8 cellular contexts compared by ENCODE assay signal in the genomic region with DNA sequence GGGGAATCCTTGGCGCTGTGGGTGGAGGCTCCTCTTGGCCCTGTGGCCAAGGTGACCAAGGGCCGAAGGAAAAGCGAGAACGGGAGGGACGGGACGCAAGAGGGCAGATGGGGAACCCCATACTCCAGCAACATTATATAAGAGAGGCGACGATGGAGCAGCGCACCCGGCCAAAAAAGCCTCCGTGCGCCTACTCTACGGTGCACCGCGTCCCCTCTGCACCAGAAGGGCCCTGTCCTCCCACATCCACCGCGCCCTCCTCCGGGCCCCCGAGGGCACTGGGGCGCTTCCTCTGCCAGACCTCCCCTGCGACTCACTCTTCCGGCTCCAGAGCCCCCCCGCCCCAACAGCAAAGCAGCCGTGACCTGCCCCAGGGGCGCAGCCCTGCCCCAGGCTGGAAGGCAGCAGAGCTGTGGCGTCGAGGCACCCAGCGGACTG. TPM values are rescaled to one million over a fixed set of nuclear protein-coding genes. Genes with fewer than 3 reads are reported as not detected.
DNase-seq lines count a peak whose midpoint lies in the region; ATAC-seq and TF ChIP-seq lines count a peak whose summit lies in the region.

No MANE protein-coding gene starts in this region.

- peak overlapping the region; percentile 91 for H3K4me3 Mint-ChIP-seq in activated T-cell treated with anti-CD3 and anti-CD28 coated beads, Interleukin-2, amount 50 U/mL, for 4 hours
- peak overlapping the region; percentile 69 for H3K4me3 Mint-ChIP-seq in glutamatergic neuron (ENCODE audit: unreplicated experiment)

- ATAC-seq in GM19452 (IDR thresholded peaks at IDR 0.05; ENCODE audit: unreplicated experiment): peak; percentile 44
- peak; percentile 18 for ATAC-seq in HG03565 (IDR thresholded peaks at IDR 0.05; ENCODE audit: unreplicated experiment)
- peak; percentile 45 to 51 for ATAC-seq in activated T-cell treated with anti-CD3 and anti-CD28 coated beads, Interleukin-2, amount 50 U/mL, for 4 hours

- peaks cover 14% of the 10 kb centered on the region for H3K36me3 Mint-ChIP-seq in activated T-cell treated with anti-CD3 and anti-CD28 coated beads, Interleukin-2, amount 50 U/mL, for 4 hours (ENCODE audit: insufficient read depth)
- H3K36me3 Mint-ChIP-seq in glutamatergic neuron (ENCODE audit: unreplicated experiment): peaks cover 7% of the 10 kb centered on the region

- DNase-seq in CD1c-positive myeloid dendritic cell (ENCODE audit: extremely low spot score) (peak; percentile 47), glutamatergic neuron (no peak), skeletal muscle cell (ENCODE audit: low read depth) (no peak), dedifferentiated amniotic fluid mesenchymal stem cell (ENCODE audit: extremely low spot score) (no peak), HuH-7 (ENCODE audit: low spot score) (no peak)
- peak; percentile 42 for DNase-seq in activated T-cell treated with anti-CD3 and anti-CD28 coated beads, Interleukin-2, amount 50 U/mL, for 4 hours

- H3K27ac Mint-ChIP-seq in glutamatergic neuron (ENCODE audit: unreplicated experiment): no peak overlapping the region

- H3K27me3 Mint-ChIP-seq in activated T-cell treated with anti-CD3 and anti-CD28 coated beads, Interleukin-2, amount 50 U/mL, for 4 hours (ENCODE audit: low read depth): no peaks in the 10 kb centered on the region
- peaks cover 8% of the 10 kb centered on the region for H3K27me3 Mint-ChIP-seq in glutamatergic neuron (ENCODE audit: unreplicated experiment)

- TF ChIP-seq CTCF in glutamatergic neuron (IDR thresholded peaks at IDR 0.05; ENCODE audit: partially characterized antibody, unreplicated experiment): no peak

- H3K4me3 ChIP-seq in skeletal muscle cell (ENCODE audit: low read depth, low read length): peak overlapping the region; percentile 19

- peaks cover 58% of the 10 kb centered on the region for H3K4me1 Mint-ChIP-seq in activated T-cell treated with anti-CD3 and anti-CD28 coated beads, Interleukin-2, amount 50 U/mL, for 4 hours (ENCODE audit: low read depth)
- no peaks in the 10 kb centered on the region for H3K4me1 Mint-ChIP-seq in glutamatergic neuron (ENCODE audit: low read depth, unreplicated experiment)

- no peaks in the 10 kb centered on the region for H3K9me3 Mint-ChIP-seq in activated T-cell treated with anti-CD3 and anti-CD28 coated beads, Interleukin-2, amount 50 U/mL, for 4 hours
- H3K9me3 Mint-ChIP-seq in glutamatergic neuron (ENCODE audit: unreplicated experiment): no peaks in the 10 kb centered on the region

RNA-seq across cellular contexts. Expression of a gene that starts 0.4 kb away (rescaled TPM):
- 10 to 100 TPM; 18.8 to 44.7 (median 25.8) TPM for total RNA-seq in activated T-cell treated with anti-CD3 and anti-CD28 coated beads, Interleukin-2, amount 50 U/mL, for 4 hours
- total RNA-seq in glutamatergic neuron (ENCODE audit: unreplicated experiment): 0.42 TPM

Comparison
In these comparisons a context has a peak if more than half of its experiments do, and no peak if none do; other contexts are left out.
1. DNase-seq: peak in CD1c-positive myeloid dendritic cell (single experiment) and activated T-cell treated with anti-CD3 and anti-CD28 coated beads, Interleukin-2, amount 50 U/mL, for 4 hours (single experiment); none in glutamatergic neuron (single experiment), skeletal muscle cell (single experiment), dedifferentiated amniotic fluid mesenchymal stem cell (single experiment) and HuH-7 (single experiment).
2. RNA of a gene that starts 0.4 kb away (total RNA-seq): 18.8 to 44.7 TPM in activated T-cell treated with anti-CD3 and anti-CD28 coated beads, Interleukin-2, amount 50 U/mL, for 4 hours; 0.42 TPM in glutamatergic neuron (single experiment); every median in the first group is over 10 times any median in the second.
3. Peak in every context shown above with its lines, with median percentiles within 50 percentile points of each other: ATAC-seq.